ENCODE assay signal across 8 cellular contexts in the genomic region with DNA sequence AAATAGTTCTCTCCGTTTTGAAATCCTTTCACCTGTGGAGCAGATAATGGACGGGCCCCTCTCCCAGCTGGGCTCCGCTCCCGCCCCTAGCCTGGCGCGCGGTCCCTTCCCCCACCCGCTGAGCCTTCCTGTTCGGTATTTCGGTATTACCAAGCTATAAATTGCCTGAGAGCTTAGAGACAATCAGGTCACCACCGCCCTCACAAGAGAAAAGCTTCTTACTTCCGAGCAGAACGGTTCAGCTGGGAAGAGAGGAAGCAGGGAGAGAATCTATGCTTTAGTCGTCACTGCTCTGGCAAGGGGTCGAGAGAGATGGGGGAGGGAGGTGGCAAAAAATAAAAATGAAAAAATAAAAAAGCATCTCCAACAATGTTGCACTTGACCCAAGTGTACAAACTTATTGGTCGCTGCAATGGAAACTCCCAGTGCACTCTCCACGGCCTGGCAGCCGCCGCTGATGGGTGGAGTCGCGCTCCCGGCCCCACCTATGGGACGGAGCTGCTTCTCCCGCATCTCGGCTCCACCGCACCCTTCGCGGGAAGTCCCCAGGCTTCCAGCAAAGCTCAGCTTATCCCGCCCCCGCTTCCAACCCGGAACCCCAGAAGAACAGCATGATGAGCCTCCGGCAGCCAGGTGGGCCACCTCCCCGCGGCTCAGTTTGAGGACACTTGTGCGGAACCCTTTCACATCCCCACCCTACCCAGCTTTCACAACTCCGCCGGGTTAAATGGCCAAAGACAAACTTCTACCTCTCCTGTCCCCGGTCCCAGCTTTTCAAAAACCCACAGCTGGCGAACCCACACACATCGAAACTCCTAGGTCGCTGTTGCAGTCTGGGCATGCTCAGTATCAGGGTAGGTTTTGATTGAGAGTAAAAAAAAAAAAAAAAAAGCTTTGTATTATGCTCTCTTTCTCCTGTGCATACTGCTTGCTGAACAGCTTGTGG. TPM values are rescaled to one million over a fixed set of nuclear protein-coding genes. Genes with fewer than 3 reads are reported as not detected.
DNase-seq lines count a peak whose midpoint lies in the region; ATAC-seq and TF ChIP-seq lines count a peak whose summit lies in the region.

No MANE protein-coding gene starts in this region.

- H3K4me2 ChIP-seq in Karpas-422 (ENCODE audit: low read depth, low read length, poor library complexity, severe bottlenecking), result no peak overlapping the region

- TF ChIP-seq CTCF in HFF-Myc (IDR thresholded peaks at IDR 0.05; ENCODE audit: low read depth, low read length, missing control alignments) (no peak), gastrocnemius medialis (IDR thresholded peaks at IDR 0.05 in 4 of 5, conservative IDR thresholded peaks at IDR 0.05 in 1 of 5) (no peak)

- no peak for TF ChIP-seq POLR2A in gastrocnemius medialis (IDR thresholded peaks at IDR 0.05)

- in situ Hi-C loops in gastrocnemius medialis (cut with MboI; ENCODE audit: low sequenced_read_pairs in 4 of 4), result no loop called here

- H3K4me3 ChIP-seq in GM08714 (ENCODE audit: low read length), result peak overlapping the region; percentile 39
- peak overlapping the region; percentile 62 for H3K4me3 ChIP-seq in HFF-Myc (replicated peaks; ENCODE audit: low read depth, low read length)
- peak overlapping the region; percentile 31 to 52 (median 45) for H3K4me3 ChIP-seq in gastrocnemius medialis
- no peak overlapping the region for H3K4me3 ChIP-seq in Karpas-422 (ENCODE audit: low read length)

- ATAC-seq in gastrocnemius medialis, result no peak

- H3K27me3 ChIP-seq in gastrocnemius medialis (peaks cover 13 to 20% (median 16%) of the 10 kb centered on the region in 3 donors), Karpas-422 (ENCODE audit: low read length) (no peaks in the 10 kb centered on the region)

- DNase-seq in HFF-Myc (ENCODE audit: extremely low read depth, low read depth), result no peak
- DNase-seq in NCI-H146 treated with DMSO at 0.1 percent for 48 hours (lab: John Stamatoyannopoulos, UW; ENCODE audit: unreplicated experiment), result peak; percentile 89
- peak; percentile 41 for DNase-seq in amniotic epithelial cell (ENCODE audit: low read depth)
- DNase-seq in hypothalamus (lab: John Stamatoyannopoulos, UW), result peak in 29 of 51 donors; percentile 0 to 63 (median 15)
- no peak for DNase-seq in gastrocnemius medialis
- no peak for DNase-seq in mucosa of gallbladder (ENCODE audit: low spot score)
- no peak for DNase-seq in Karpas-422

- H3K36me3 ChIP-seq in gastrocnemius medialis (no peaks in the 10 kb centered on the region), Karpas-422 (ENCODE audit: insufficient read depth, low read length) (no peaks in the 10 kb centered on the region)

- H3K9ac ChIP-seq in Karpas-422 (ENCODE audit: low read length), result no peak overlapping the region

- H3K4me1 ChIP-seq in gastrocnemius medialis (no peaks in the 10 kb centered on the region), Karpas-422 (ENCODE audit: low read length) (no peaks in the 10 kb centered on the region)

- H3K9me2 ChIP-seq in Karpas-422 (replicated peaks; ENCODE audit: insufficient read depth, low read length), result no peaks in the 10 kb centered on the region

- no peaks in the 10 kb centered on the region for H4K20me1 ChIP-seq in Karpas-422 (ENCODE audit: insufficient read depth, low read depth, low read length)

- H3K79me2 ChIP-seq in Karpas-422 (ENCODE audit: low read length), result no peaks in the 10 kb centered on the region

- no peak overlapping the region for H2AFZ ChIP-seq in Karpas-422 (ENCODE audit: low read length)

- H3K9me3 ChIP-seq in gastrocnemius medialis, result no peaks in the 10 kb centered on the region
- no peaks in the 10 kb centered on the region for H3K9me3 ChIP-seq in Karpas-422 (ENCODE audit: low read length)

- intact Hi-C loops in gastrocnemius medialis (cut with DNase I; ENCODE audit: low total_unique reads), result no loop called here

- no peak overlapping the region for H3K27ac ChIP-seq in gastrocnemius medialis
- no peak overlapping the region for H3K27ac ChIP-seq in Karpas-422 (ENCODE audit: low read length)

RNA-seq across cellular contexts. Expression of a gene that starts 0.8 kb away (rescaled TPM):
- total RNA-seq in gastrocnemius medialis (under 1 TPM in 2 of 4 donors, not detected in 2; 0.13 to 0.88 TPM), mucosa of gallbladder (6.5 TPM)
- not detected in 2 replicates for total RNA-seq in Karpas-422 (2014; rRNA removed; shearing (Covaris generic); ENCODE audit: low replicate concordance)

Comparison
In these comparisons a context has a peak if more than half of its experiments do, and no peak if none do; other contexts are left out.
1. DNase-seq: peak in NCI-H146 treated with DMSO at 0.1 percent for 48 hours (single experiment), amniotic epithelial cell (single experiment) and hypothalamus (29 of 51); none in HFF-Myc (single experiment), gastrocnemius medialis (0 of 2), mucosa of gallbladder (single experiment) and Karpas-422 (single experiment).